17 cellular contexts compared by ENCODE assay signal in the genomic region with DNA sequence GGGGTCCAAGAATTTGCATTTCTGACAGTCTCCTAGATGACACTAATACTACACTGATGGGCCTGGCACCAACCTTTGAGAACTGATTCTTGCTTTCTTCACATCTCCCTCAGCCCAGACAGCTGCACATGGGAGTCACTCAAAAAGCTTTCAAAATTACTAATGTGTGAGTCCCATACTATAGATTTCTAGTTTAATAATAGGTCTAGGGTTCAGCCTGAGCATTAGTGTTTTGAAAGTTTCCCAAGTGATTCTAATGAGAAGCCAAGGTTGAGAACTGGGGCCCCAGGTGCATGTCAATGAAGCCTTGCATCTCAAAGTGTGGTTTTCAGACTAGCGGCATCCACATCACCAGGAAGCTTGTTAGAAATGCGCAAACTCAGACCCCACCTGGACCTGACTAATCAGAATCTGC.
DNase-seq lines count a peak whose midpoint lies in the region; ATAC-seq lines count a peak whose summit lies in the region.
"Had no signal": no experiment of that assay in that cellular context is flagged by ENCODE, and none has a peak within 500 bp of the region (broad histone marks: within the 10 kb centered on the region; RNA-seq: fewer than 3 reads in every experiment).

No MANE protein-coding gene starts in this region.

- DNase-seq in iPS DF 19.7 (ENCODE audit: low read depth, low spot score) (peak; percentile 38), dermis blood vessel endothelial cell (no peak), KBM-7 (no peak), DMS153 treated with DMSO at 0.1 percent for 48 hours (lab: John Stamatoyannopoulos, UW; ENCODE audit: unreplicated experiment) (no peak), iPS-NIHi7 (ENCODE audit: extremely low spot score) (no peak)
- DNase-seq: activated CD4-positive, alpha-beta T cell treated with anti-CD3 and anti-CD28 coated beads for 36 hours; activated CD8-positive, alpha-beta memory T cell treated with anti-CD3 and anti-CD28 coated beads, Interleukin-2, amount 50 U/mL, for 48 hours; activated naive CD4-positive, alpha-beta T cell; Caco-2; islet precursor cell; NCI-H446 treated with DMSO at 0.1 percent for 48 hours; retina; substantia nigra; T1000 had no signal

- ATAC-seq in GM18867 (IDR thresholded peaks at IDR 0.05; ENCODE audit: unreplicated experiment) (peak; percentile 92), GM21619 (IDR thresholded peaks at IDR 0.05; ENCODE audit: unreplicated experiment) (peak; percentile 75), HG03280 (IDR thresholded peaks at IDR 0.05; ENCODE audit: unreplicated experiment) (peak; percentile 55)
- ATAC-seq: activated CD4-positive, alpha-beta T cell treated with anti-CD3 and anti-CD28 coated beads for 36 hours had no signal

- in situ Hi-C loops in KBM-7 (cut with MboI; ENCODE audit: low pct_unique_long_range_greater_than_20kb, low sequenced_read_pairs): no loop called here
